10 cellular contexts compared by ENCODE assay signal in the genomic region with DNA sequence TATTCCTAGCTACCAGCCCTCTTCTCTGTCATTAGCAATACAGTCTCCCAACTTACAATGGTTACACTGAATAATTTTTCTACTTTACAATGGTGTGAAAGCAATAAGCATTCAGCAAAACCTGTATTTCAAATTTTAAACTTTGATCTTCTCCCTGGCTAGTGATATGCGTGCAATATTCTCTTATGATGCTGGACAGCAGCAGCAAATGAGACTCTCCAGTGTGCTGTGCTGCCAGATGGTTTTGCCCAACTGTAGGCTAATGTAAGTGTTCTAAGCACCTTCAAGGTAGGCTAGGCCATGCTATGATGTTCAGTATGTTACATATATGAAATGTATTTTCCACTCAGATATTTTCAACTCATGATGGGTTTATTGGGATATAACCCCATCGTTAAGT. TPM values are rescaled to one million over a fixed set of nuclear protein-coding genes. Genes with fewer than 3 reads are reported as not detected.
"Had no signal": no experiment of that assay in that cellular context is flagged by ENCODE, and none has a peak within 500 bp of the region (broad histone marks: within the 10 kb centered on the region; RNA-seq: fewer than 3 reads in every experiment).

No MANE protein-coding gene starts in this region.

- FAIRE-seq: HepG2, HTR-8/SVneo had no signal

- H3K9ac ChIP-seq: KMS-11 had no signal

- H3K27ac ChIP-seq: HL-60, KMS-11 had no signal

- ATAC-seq: HepG2 had no signal

- DNase-seq: IMR-90, KBM-7, KG1 had no signal

- H3K4me2 ChIP-seq: KMS-11 had no signal

RNA-seq across cellular contexts. Expression of gene CFI, which starts 7.9 kb away (rescaled TPM):
- polyA plus RNA-seq: IgD-negative memory B cell had no signal

RNA-seq across cellular contexts. Expression of gene RRH, which starts 18.1 kb away (rescaled TPM):
- total RNA-seq: HT-29, HT1080, IMR-90 had no signal
- polyA plus RNA-seq: IgD-negative memory B cell had no signal

RNA-seq across cellular contexts. Expression of gene LRIT3, which starts 38.2 kb away (rescaled TPM):
- total RNA-seq: HepG2, HT-29, HT1080, IMR-90 had no signal
- polyA plus RNA-seq: IgD-negative memory B cell had no signal
